11 cellular contexts compared by ENCODE assay signal in the genomic region with DNA sequence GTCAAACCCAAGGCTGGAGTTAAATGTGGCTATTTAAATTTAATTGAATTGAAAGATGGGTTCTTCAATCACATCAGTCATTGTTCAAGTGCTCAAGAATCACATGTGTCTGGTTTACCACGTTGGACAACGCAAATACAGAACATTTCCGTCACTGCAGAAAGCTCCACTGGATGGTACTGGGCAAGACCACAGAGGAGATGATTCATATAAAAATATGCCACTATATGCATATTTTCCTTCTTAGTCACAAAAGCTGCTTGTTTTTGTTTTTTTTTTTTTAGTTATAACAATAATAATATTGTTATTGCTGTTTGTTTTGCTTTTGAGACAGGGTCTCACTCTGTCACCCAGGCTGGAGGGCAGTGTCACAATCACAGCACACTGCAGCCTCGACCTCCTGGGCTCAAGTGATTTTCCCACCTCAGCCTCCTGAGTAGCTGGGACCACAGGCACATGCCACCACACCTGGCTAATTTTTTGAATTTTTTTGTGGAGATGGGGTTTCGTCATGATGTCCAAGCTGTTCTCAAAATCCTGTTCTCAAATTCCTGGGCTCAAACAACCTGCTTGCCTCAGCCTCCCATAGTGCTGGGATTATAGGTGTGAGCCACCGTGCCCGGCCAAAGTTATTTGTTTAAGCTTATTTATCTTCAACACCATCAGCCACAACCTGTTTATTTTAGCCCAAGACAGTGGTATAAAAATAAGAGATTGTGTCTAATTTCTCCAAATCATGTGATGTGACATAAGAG. TPM values are rescaled to one million over a fixed set of nuclear protein-coding genes. Genes with fewer than 3 reads are reported as not detected.
DNase-seq lines count a peak whose midpoint lies in the region; TF ChIP-seq lines count a peak whose summit lies in the region.
"Had no signal": no experiment of that assay in that cellular context is flagged by ENCODE, and none has a peak within 500 bp of the region (broad histone marks: within the 10 kb centered on the region; RNA-seq: fewer than 3 reads in every experiment).

No MANE protein-coding gene starts in this region.

- no peaks in the 10 kb centered on the region for H3K4me1 ChIP-seq in fibroblast of lung (ENCODE audit: control insufficient read depth, extremely low read depth, insufficient read depth, low read length)
- H3K4me1 ChIP-seq in smooth muscle cell (ENCODE audit: low read depth) = no peaks in the 10 kb centered on the region

- TF ChIP-seq CTCF in HFF-Myc (IDR thresholded peaks at IDR 0.05; ENCODE audit: low read depth, low read length, missing control alignments) (no peak), fibroblast of lung (conservative IDR thresholded peaks at IDR 0.05 in 1 of 2, IDR thresholded peaks at IDR 0.05 in 1 of 2; ENCODE audit: low read depth in 1 of 2, low read length in 2 of 2) (no peak), smooth muscle cell (IDR thresholded peaks at IDR 0.05; ENCODE audit: borderline replicate concordance, insufficient read depth, poor library complexity, severe bottlenecking) (no peak)

- DNase-seq in HFF-Myc (ENCODE audit: extremely low read depth, low read depth) = peak; percentile 66
- peak; percentile 31 to 84 for DNase-seq in SW 1271 (lab: John Stamatoyannopoulos, UW)
- peak; percentile 79 to 90 for DNase-seq in fibroblast of lung (ENCODE audit: low read depth in 2 of 2)
- DNase-seq in smooth muscle cell (lab: John Stamatoyannopoulos, UW; ENCODE audit: unreplicated experiment) = no peak
- DNase-seq in activated gamma-delta T cell (lab: John Stamatoyannopoulos, UW) = no peak
- DNase-seq in NCI-H1105 (lab: John Stamatoyannopoulos, UW) = no peak
- DNase-seq in NCI-H1930 (lab: John Stamatoyannopoulos, UW) = no peak
- DNase-seq: central memory CD4-positive, alpha-beta T cell; naive thymus-derived CD4-positive, alpha-beta T cell; NCI-H526 treated with DMSO at 0.1 percent for 48 hours; stimulated activated naive B cell treated with anti-CD40 and anti-IgM and Interleukin-4, amounts not matched to agents 10 μg/mL and 1 μg/mL and 100 μg/mL, for 72 hours had no signal

- H4K20me1 ChIP-seq in fibroblast of lung (ENCODE audit: control insufficient read depth, extremely low read depth, insufficient read depth, low read length) = no peaks in the 10 kb centered on the region
- no peaks in the 10 kb centered on the region for H4K20me1 ChIP-seq in smooth muscle cell (ENCODE audit: low read depth)

- no peaks in the 10 kb centered on the region for H3K79me2 ChIP-seq in fibroblast of lung (ENCODE audit: control insufficient read depth, insufficient read depth, low read length)
- H3K79me2 ChIP-seq in smooth muscle cell (ENCODE audit: low read depth) = no peaks in the 10 kb centered on the region

- H2AFZ ChIP-seq in fibroblast of lung (ENCODE audit: low read length) = no peak overlapping the region
- no peak overlapping the region for H2AFZ ChIP-seq in smooth muscle cell (ENCODE audit: low read depth)

- H3K27me3 ChIP-seq in fibroblast of lung (ENCODE audit: control insufficient read depth, insufficient read depth, low read length) (no peaks in the 10 kb centered on the region), smooth muscle cell (ENCODE audit: low read depth) (no peaks in the 10 kb centered on the region)

- H3F3A ChIP-seq in smooth muscle cell (ENCODE audit: low read depth) = no peaks in the 10 kb centered on the region

- H3K27ac ChIP-seq in fibroblast of lung (ENCODE audit: insufficient read depth, low read length) (no peak overlapping the region), smooth muscle cell (ENCODE audit: low read depth) (peak overlapping the region; percentile 66)

- H3K36me3 ChIP-seq in fibroblast of lung (ENCODE audit: control insufficient read depth, insufficient read depth, low read length) (no peaks in the 10 kb centered on the region), smooth muscle cell (ENCODE audit: low read depth) (no peaks in the 10 kb centered on the region)

- H3K4me2 ChIP-seq in fibroblast of lung (ENCODE audit: extremely low read depth, insufficient read depth, low read length) = no peak overlapping the region
- H3K4me2 ChIP-seq in smooth muscle cell = no peak overlapping the region

- H3K9me3 ChIP-seq in fibroblast of lung (ENCODE audit: control insufficient read depth, insufficient read depth, low read depth, low read length) (no peaks in the 10 kb centered on the region), smooth muscle cell (replicated peaks; ENCODE audit: low read depth) (no peaks in the 10 kb centered on the region)

- H3K4me3 ChIP-seq in HFF-Myc (replicated peaks; ENCODE audit: low read depth, low read length) (no peak overlapping the region), fibroblast of lung (replicated peaks in 1 of 4; ENCODE audit: control extremely low read depth in 1 of 4, insufficient read depth in 1 of 4, low read depth in 3 of 4, low read length in 4 of 4) (no peak overlapping the region), smooth muscle cell (no peak overlapping the region)

- no peak overlapping the region for H3K9ac ChIP-seq in fibroblast of lung (ENCODE audit: insufficient read depth, low read length)
- no peak overlapping the region for H3K9ac ChIP-seq in smooth muscle cell (ENCODE audit: low read depth)

- WGBS in smooth muscle cell (ENCODE audit: low lambda C conversion rate) = 60% methylated on average over 7 of the region's 7 CpGs

RNA-seq across cellular contexts. Expression of a gene that starts 19.4 kb away (rescaled TPM):
- total RNA-seq in fibroblast of lung (not detected in 2 replicates), smooth muscle cell (not detected in 2 replicates)
- polyA plus RNA-seq in fibroblast of lung (not detected in 2 replicates), smooth muscle cell (0.19 and 1.3 TPM in 2 replicates)
- not detected in 2 replicates for polyA plus RNA-seq in fibroblast of lung (2012)
- not detected in 2 replicates for polyA minus RNA-seq in fibroblast of lung (ENCODE audit: low replicate concordance)
- total RNA-seq: naive thymus-derived CD4-positive, alpha-beta T cell had no signal
- polyA plus RNA-seq: naive thymus-derived CD4-positive, alpha-beta T cell had no signal

RNA-seq across cellular contexts. Expression of a gene that starts 48.9 kb away (rescaled TPM):
- total RNA-seq in fibroblast of lung (0.77 and 3.8 TPM in 2 replicates), smooth muscle cell (1.0 and 2.0 TPM in 2 replicates)
- polyA plus RNA-seq in fibroblast of lung (0.27 and 6.0 TPM in 2 replicates), smooth muscle cell (1.7 and 2.7 TPM in 2 replicates)
- polyA plus RNA-seq in fibroblast of lung (2012) = 0.10 and 3.8 TPM in 2 replicates
- polyA minus RNA-seq in fibroblast of lung (ENCODE audit: low replicate concordance) = 0.07 and 1.6 TPM in 2 replicates

RNA-seq across cellular contexts. Expression of a gene that starts 52.5 kb away (rescaled TPM):
- total RNA-seq in fibroblast of lung = not detected in 2 replicates
- not detected in 2 replicates for polyA plus RNA-seq in fibroblast of lung
- 0.17 TPM in 1 of 2 replicates, not detected in the other for polyA plus RNA-seq in fibroblast of lung (2012)
- not detected in 2 replicates for polyA minus RNA-seq in fibroblast of lung (ENCODE audit: low replicate concordance)
- total RNA-seq in smooth muscle cell = not detected in 2 replicates
- polyA plus RNA-seq in smooth muscle cell = not detected in 2 replicates
- polyA plus RNA-seq: naive thymus-derived CD4-positive, alpha-beta T cell had no signal

Comparison
In these comparisons a context has a peak if more than half of its experiments do, and no peak if none do; other contexts are left out.
1. DNase-seq: peak in HFF-Myc (single experiment), SW 1271 (2 of 2) and fibroblast of lung (2 of 2); none in smooth muscle cell (single experiment), activated gamma-delta T cell (single experiment), NCI-H1105 (single experiment) and NCI-H1930 (0 of 2).